ENCODE assay signal across 8 cellular contexts in the genomic region with DNA sequence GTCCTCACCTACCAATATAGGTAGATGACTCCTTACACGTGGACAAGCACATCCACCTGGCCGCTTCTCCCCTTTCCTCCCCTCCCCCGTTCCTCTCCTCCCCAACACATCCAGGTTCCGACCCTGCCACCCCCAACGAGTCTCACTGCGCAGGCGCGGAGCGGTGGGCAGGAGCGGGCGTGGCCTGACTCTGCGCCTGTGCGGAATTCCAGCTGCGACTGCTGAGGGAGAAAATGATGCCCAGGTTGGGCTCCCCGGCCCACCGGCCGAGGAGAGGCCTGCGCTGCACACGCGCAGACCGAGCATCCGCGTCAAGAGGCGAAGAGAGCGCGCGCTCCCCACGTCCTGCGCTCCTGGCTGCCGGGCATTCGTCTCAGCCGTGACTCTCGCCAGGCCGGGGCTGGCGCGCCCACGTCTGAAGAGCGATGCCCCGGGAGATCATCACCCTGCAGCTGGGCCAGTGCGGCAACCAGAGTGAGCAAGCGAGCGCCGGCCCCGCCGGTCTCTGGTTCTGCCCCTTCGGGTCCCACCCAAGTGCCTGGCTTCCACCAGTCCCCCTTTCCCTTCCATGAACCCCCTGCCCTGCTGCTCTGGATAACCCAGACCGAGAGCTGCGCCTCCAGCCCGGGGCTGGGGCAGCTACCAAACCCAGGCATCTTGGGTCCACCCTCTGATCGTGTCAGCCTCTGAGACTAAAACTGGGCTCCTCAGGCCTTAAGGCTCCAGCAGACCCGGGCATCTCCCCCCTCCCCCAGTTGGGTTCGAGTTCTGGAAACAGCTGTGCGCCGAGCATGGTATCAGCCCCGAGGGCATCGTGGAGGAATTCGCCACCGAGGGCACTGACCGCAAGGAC. TPM values are rescaled to one million over a fixed set of nuclear protein-coding genes. Genes with fewer than 3 reads are reported as not detected.
DNase-seq lines count a peak whose midpoint lies in the region; ATAC-seq, FAIRE-seq and TF ChIP-seq lines count a peak whose summit lies in the region.

A gene (plus strand): TSS at position 206 of the 853 bp plus-strand sequence. CDS start 220 bp downstream, at position 426.

- peak; percentile 88 for FAIRE-seq in GM12892 (lab: Jason Lieb, UNC)

- DNase-seq in GM12892 (ENCODE audit: insufficient read length) (peak; percentile 86), RPMI8226 (peak; percentile 91), activated gamma-delta T cell (lab: John Stamatoyannopoulos, UW) (peak; percentile 51), fibroblast of the aortic adventitia (ENCODE audit: low read depth) (peak; percentile 89)
- DNase-seq in natural killer cell treated with Interleukin-12 subunit alpha and Interleukin-12 subunit beta and Interleukin-15 and Interleukin-18, amount 100 ng/mL, for 72 hours (ENCODE audit: low spot score): peak; percentile 79
- peak; percentile 62 to 79 for DNase-seq in stimulated activated naive CD8-positive, alpha-beta T cell treated with anti-CD3 and anti-CD28 coated beads, Interleukin-15, amount 100 ng/mL, for 72 hours

- peaks cover 0 to 13% of the 10 kb centered on the region in 2 donors for H3K27me3 Mint-ChIP-seq in natural killer cell treated with Interleukin-12 subunit alpha and Interleukin-12 subunit beta and Interleukin-15 and Interleukin-18, amount 100 ng/mL, for 72 hours
- peaks cover 6% of the 10 kb centered on the region for H3K27me3 Mint-ChIP-seq in stimulated activated naive CD8-positive, alpha-beta T cell treated with anti-CD3 and anti-CD28 coated beads, Interleukin-15, amount 100 ng/mL, for 72 hours

- TF ChIP-seq CTCF in fibroblast of the aortic adventitia (IDR thresholded peaks at IDR 0.05; ENCODE audit: insufficient read depth, low read length): no peak

- H3K27ac Mint-ChIP-seq in natural killer cell treated with Interleukin-12 subunit alpha and Interleukin-12 subunit beta and Interleukin-15 and Interleukin-18, amount 100 ng/mL, for 72 hours: peak within 1 kb of the TSS; percentile 27 to 35
- H3K27ac Mint-ChIP-seq in stimulated activated naive CD8-positive, alpha-beta T cell treated with anti-CD3 and anti-CD28 coated beads, Interleukin-15, amount 100 ng/mL, for 72 hours: peak within 1 kb of the TSS; percentile 83 to 94

- H3K9me3 Mint-ChIP-seq in natural killer cell treated with Interleukin-12 subunit alpha and Interleukin-12 subunit beta and Interleukin-15 and Interleukin-18, amount 100 ng/mL, for 72 hours: no peaks in the 10 kb centered on the region
- peaks cover 0 to 7% of the 10 kb centered on the region in 2 donors for H3K9me3 Mint-ChIP-seq in stimulated activated naive CD8-positive, alpha-beta T cell treated with anti-CD3 and anti-CD28 coated beads, Interleukin-15, amount 100 ng/mL, for 72 hours

- peaks cover 5% of the 10 kb centered on the region; the same call in 1 of the 2 replicates for H3K36me3 ChIP-seq in KOPT-K1 (ENCODE audit: insufficient read depth, low read length)

- peak within 1 kb of the TSS; percentile 85 for H3K4me3 Mint-ChIP-seq in natural killer cell treated with Interleukin-12 subunit alpha and Interleukin-12 subunit beta and Interleukin-15 and Interleukin-18, amount 100 ng/mL, for 72 hours
- H3K4me3 Mint-ChIP-seq in stimulated activated naive CD8-positive, alpha-beta T cell treated with anti-CD3 and anti-CD28 coated beads, Interleukin-15, amount 100 ng/mL, for 72 hours: peak within 1 kb of the TSS; percentile 93 to 95

- TF ChIP-seq POLR2A in GM12892 (IDR thresholded peaks at IDR 0.05; ENCODE audit: low read depth, low read length): peak; percentile 60; the same call in 1 of the 2 replicates

- peak within 1 kb of the TSS; percentile 30 for H3K27ac ChIP-seq in KOPT-K1 (ENCODE audit: low read depth, low read length, poor library complexity, severe bottlenecking)

- peak within 1 kb of the TSS; percentile 77 for H3K4me3 ChIP-seq in fibroblast of the aortic adventitia (ENCODE audit: low read depth, low read length)

- H3K4me1 Mint-ChIP-seq in natural killer cell treated with Interleukin-12 subunit alpha and Interleukin-12 subunit beta and Interleukin-15 and Interleukin-18, amount 100 ng/mL, for 72 hours (ENCODE audit: low read depth in 2 of 2): peaks cover 17 to 21% of the 10 kb centered on the region in 2 donors
- H3K4me1 Mint-ChIP-seq in stimulated activated naive CD8-positive, alpha-beta T cell treated with anti-CD3 and anti-CD28 coated beads, Interleukin-15, amount 100 ng/mL, for 72 hours: peaks cover 30% of the 10 kb centered on the region

- no peaks in the 10 kb centered on the region for H3K36me3 Mint-ChIP-seq in natural killer cell treated with Interleukin-12 subunit alpha and Interleukin-12 subunit beta and Interleukin-15 and Interleukin-18, amount 100 ng/mL, for 72 hours

- no peaks in the 10 kb centered on the region for H3K9me3 ChIP-seq in KOPT-K1 (ENCODE audit: insufficient read depth, low read length, poor library complexity, severe bottlenecking)

- peak; percentile 83 to 90 for ATAC-seq in natural killer cell treated with Interleukin-12 subunit alpha and Interleukin-12 subunit beta and Interleukin-15 and Interleukin-18, amount 100 ng/mL, for 72 hours
- peak; percentile 88 for ATAC-seq in stimulated activated naive CD8-positive, alpha-beta T cell treated with anti-CD3 and anti-CD28 coated beads, Interleukin-15, amount 100 ng/mL, for 72 hours
- ATAC-seq in GM21360 (IDR thresholded peaks at IDR 0.05; ENCODE audit: unreplicated experiment): no peak

RNA-seq across cellular contexts. Expression of the gene that starts here (rescaled TPM):
- polyA plus RNA-seq in GM12892 (2012; ENCODE audit: missing spikeins): 15.9 TPM
- 4.3 and 12.1 TPM in 2 replicates for total RNA-seq in fibroblast of the aortic adventitia (ENCODE audit: low replicate concordance)
- 1 to 10 TPM; 3.9 to 8.0 TPM for total RNA-seq in natural killer cell treated with Interleukin-12 subunit alpha and Interleukin-12 subunit beta and Interleukin-15 and Interleukin-18, amount 100 ng/mL, for 72 hours
